1 cellular context compared by ENCODE assay signal in the genomic region with DNA sequence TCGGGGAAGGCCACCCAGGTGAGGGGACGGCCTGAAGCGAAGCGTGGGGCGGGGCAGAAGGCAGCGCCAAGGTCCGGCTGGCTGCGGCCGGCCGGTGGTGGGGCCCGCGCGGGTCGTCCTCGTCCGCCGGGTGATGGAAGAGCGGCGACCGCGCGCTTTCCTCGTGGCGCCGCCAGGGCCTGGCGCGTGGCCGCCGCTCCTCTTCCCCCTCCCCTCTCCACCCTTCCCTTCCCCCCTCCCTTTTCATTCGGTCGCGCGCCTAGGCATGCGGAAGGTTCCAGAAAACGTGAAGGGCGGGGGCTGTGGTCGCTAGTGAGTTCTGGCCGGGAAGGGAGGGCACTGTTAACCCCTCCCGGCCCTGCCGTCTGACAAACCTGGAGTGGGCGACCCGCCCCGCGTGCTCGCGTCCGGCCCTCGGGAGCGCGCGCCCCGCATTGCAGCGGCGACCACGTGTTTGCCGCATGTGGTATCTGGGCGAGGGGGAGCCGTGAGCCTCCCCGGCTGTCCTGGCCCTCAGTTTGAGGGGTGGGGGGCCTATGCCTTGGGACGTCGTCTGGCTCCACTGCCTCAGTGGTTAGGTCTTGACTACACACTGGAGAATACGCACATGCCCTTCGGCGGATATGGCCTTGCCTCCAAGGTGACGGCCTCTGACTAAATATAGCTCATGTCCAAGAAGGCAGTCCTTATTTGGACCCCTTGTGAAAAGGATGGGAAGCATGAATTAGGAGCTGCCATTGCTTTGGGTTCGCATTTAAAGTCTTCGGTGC.
A peak's percentile ranks its signal among the peaks of the same experiment; 100 is the strongest.
TF ChIP-seq lines count a peak whose summit lies in the region.

No MANE protein-coding gene starts in this region.

TF ChIP-seq in endothelial cell of umbilical vein, 7 proteins besides CTCF, POLR2A, EP300 and RAD21 (continued from another document):
- TF ChIP-seq MAX (IDR thresholded peaks at IDR 0.05; ENCODE audit: insufficient read depth, insufficient read length): peak; percentile 94
- no peak for TF ChIP-seq JUN (IDR thresholded peaks at IDR 0.05; ENCODE audit: borderline replicate concordance, insufficient read depth, insufficient read length, low read depth)
- TF ChIP-seq EZH2 (IDR thresholded peaks at IDR 0.05; ENCODE audit: borderline replicate concordance, low read depth, low read length, severe bottlenecking): no peak
